20 cellular contexts compared by ENCODE assay signal in the genomic region with DNA sequence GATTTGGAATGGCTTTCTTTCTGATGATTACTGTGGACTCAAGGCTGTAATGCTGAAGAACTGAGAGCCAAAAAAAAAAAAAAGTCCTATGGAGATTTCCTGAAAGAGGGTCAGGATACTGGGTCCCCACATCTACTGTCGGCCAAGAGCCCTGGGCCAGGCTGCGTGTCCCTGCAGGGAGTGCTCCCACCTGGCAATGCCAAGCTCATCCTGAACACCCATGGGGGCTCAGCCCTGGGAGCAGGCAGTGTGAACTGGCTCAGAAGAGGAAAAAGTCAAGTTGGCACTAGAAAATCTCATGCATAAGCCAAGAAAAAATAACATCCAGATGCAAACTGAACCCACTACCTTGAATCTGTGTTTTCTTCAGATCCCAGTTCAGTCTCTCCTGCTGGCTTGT. TPM values are rescaled to one million over a fixed set of nuclear protein-coding genes. Genes with fewer than 3 reads are reported as not detected.
"Had no signal": no experiment of that assay in that cellular context is flagged by ENCODE, and none has a peak within 500 bp of the region (broad histone marks: within the 10 kb centered on the region; RNA-seq: fewer than 3 reads in every experiment).

No MANE protein-coding gene starts in this region.

- H3K27me3 ChIP-seq: colonic mucosa, gastrocnemius medialis had no signal

- H3K4me3 ChIP-seq: colonic mucosa, esophagus squamous epithelium, gastrocnemius medialis, heart right ventricle, left lung, lower lobe of right lung had no signal

- H3K9me3 ChIP-seq: colonic mucosa, esophagus squamous epithelium, gastrocnemius medialis, heart right ventricle, left lung, lower lobe of right lung had no signal

- H3K36me3 ChIP-seq: colonic mucosa, esophagus squamous epithelium, gastrocnemius medialis, heart right ventricle, left lung, lower lobe of right lung had no signal

- H3K27ac ChIP-seq: colonic mucosa, epithelial cell of prostate, esophagus squamous epithelium, gastrocnemius medialis, heart right ventricle, left lung, lower lobe of right lung had no signal

- H3K4me1 ChIP-seq: colonic mucosa, esophagus squamous epithelium, heart right ventricle, left lung, lower lobe of right lung had no signal

- DNase-seq: colonic mucosa; cortex of kidney; effector CD8-positive, alpha-beta T cell; effector memory CD8-positive, alpha-beta T cell; endodermal cell; erythroblast; esophagus squamous epithelium; foreskin fibroblast; foreskin melanocyte; gastrocnemius medialis; glutamatergic neuron; heart right ventricle; hippocampal formation; left cardiac atrium; left lung; left ventricle myocardium superior; lower lobe of right lung; mesenchymal stem cell had no signal

RNA-seq across cellular contexts. Expression of gene SLC10A1, which starts 47.1 kb away (rescaled TPM):
- polyA plus RNA-seq: heart right ventricle, keratinocyte had no signal
